Comparison of ENCODE assay signal across 1 cellular context in genomic region chr21:35216966-35217365, GRCh38.
TF ChIP-seq lines count a peak whose summit lies in the region.

No MANE protein-coding gene starts in this region.

TF ChIP-seq in IMR-90, 13 proteins besides CTCF, POLR2A, EP300 and RAD21:
- no peak for TF ChIP-seq CHD1 (IDR thresholded peaks at IDR 0.05; ENCODE audit: low read depth, low read length)
- no peak for TF ChIP-seq MAZ (IDR thresholded peaks at IDR 0.05; ENCODE audit: borderline replicate concordance, low read depth, low read length)
- no peak for TF ChIP-seq FOS (IDR thresholded peaks at IDR 0.05; ENCODE audit: low read depth, low read length)
- TF ChIP-seq SMC3 (IDR thresholded peaks at IDR 0.05; ENCODE audit: low read depth, low read length): no peak
- no peak for TF ChIP-seq RFX5 (IDR thresholded peaks at IDR 0.05; ENCODE audit: low read depth, low read length)
- no peak for TF ChIP-seq RCOR1 (IDR thresholded peaks at IDR 0.05; ENCODE audit: insufficient replicate concordance, low read length)
- no peak for TF ChIP-seq BHLHE40 (IDR thresholded peaks at IDR 0.05; ENCODE audit: low read depth, low read length)
- TF ChIP-seq, protein P1, sequence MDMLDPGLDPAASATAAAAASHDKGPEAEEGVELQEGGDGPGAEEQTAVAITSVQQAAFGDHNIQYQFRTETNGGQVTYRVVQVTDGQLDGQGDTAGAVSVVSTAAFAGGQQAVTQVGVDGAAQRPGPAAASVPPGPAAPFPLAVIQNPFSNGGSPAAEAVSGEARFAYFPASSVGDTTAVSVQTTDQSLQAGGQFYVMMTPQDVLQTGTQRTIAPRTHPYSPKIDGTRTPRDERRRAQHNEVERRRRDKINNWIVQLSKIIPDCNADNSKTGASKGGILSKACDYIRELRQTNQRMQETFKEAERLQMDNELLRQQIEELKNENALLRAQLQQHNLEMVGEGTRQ (IDR thresholded peaks at IDR 0.05; ENCODE audit: low read depth, low read length): no peak
- no peak for TF ChIP-seq NFE2L2 (IDR thresholded peaks at IDR 0.05; ENCODE audit: low read depth, low read length)
- no peak for TF ChIP-seq MXI1 (IDR thresholded peaks at IDR 0.05; ENCODE audit: borderline replicate concordance, low read depth, low read length)
- TF ChIP-seq CEBPB (IDR thresholded peaks at IDR 0.05; ENCODE audit: low read depth, low read length): no peak
- TF ChIP-seq ELK1 (IDR thresholded peaks at IDR 0.05; ENCODE audit: borderline replicate concordance, low read depth, low read length): no peak
TF ChIP-seq in IMR-90: peak in this region for 0.
